ENCODE assay signal across 10 cellular contexts in genomic region chr10:114021135-114021534, GRCh38. TPM values are rescaled to one million over a fixed set of nuclear protein-coding genes. Genes with fewer than 3 reads are reported as not detected.
"Had no signal": no experiment of that assay in that cellular context is flagged by ENCODE, and none has a peak within 500 bp of the region (broad histone marks: within the 10 kb centered on the region; RNA-seq: fewer than 3 reads in every experiment).

No MANE protein-coding gene starts in this region.

- DNase-seq: activated CD4-positive, alpha-beta T cell treated with anti-CD3 and anti-CD28 coated beads, Interleukin-2, amount 50 U/mL, for 48 hours; activated naive CD4-positive, alpha-beta T cell treated with Interleukin-2 at 50 U/mL for 16 hours; aorta; nephron progenitor cell; T-helper 1 cell; transverse colon had no signal

- H3K27ac Mint-ChIP-seq: activated T-helper 17 cell treated with anti-CD3 and anti-CD28 coated beads, Interleukin-2, amount 50 U/mL, for 72 hours; stimulated activated effector memory CD8-positive, alpha-beta T cell treated with anti-CD3 and anti-CD28 coated beads, Interleukin-12 subunit alpha, Interleukin-12 subunit beta, amount 100 ng/mL, for 72 hours had no signal

- H3K27ac ChIP-seq: transverse colon, VCaP had no signal

- ATAC-seq: activated T-helper 17 cell treated with anti-CD3 and anti-CD28 coated beads, Interleukin-2, amount 50 U/mL, for 72 hours; esophagus mucosa; stimulated activated effector memory CD8-positive, alpha-beta T cell treated with anti-CD3 and anti-CD28 coated beads, Interleukin-12 subunit alpha, Interleukin-12 subunit beta, amount 100 ng/mL, for 72 hours had no signal

- H3K4me3 ChIP-seq: transverse colon had no signal

- H3K36me3 ChIP-seq: transverse colon had no signal

- H3K27me3 ChIP-seq: transverse colon had no signal

- H3K4me3 Mint-ChIP-seq: activated T-helper 17 cell treated with anti-CD3 and anti-CD28 coated beads, Interleukin-2, amount 50 U/mL, for 72 hours; nephron progenitor cell; stimulated activated effector memory CD8-positive, alpha-beta T cell treated with anti-CD3 and anti-CD28 coated beads, Interleukin-12 subunit alpha, Interleukin-12 subunit beta, amount 100 ng/mL, for 72 hours had no signal

- H3K9me3 Mint-ChIP-seq: activated T-helper 17 cell treated with anti-CD3 and anti-CD28 coated beads, Interleukin-2, amount 50 U/mL, for 72 hours; nephron progenitor cell; stimulated activated effector memory CD8-positive, alpha-beta T cell treated with anti-CD3 and anti-CD28 coated beads, Interleukin-12 subunit alpha, Interleukin-12 subunit beta, amount 100 ng/mL, for 72 hours had no signal

- H3K9me3 ChIP-seq: transverse colon had no signal

- H3K36me3 Mint-ChIP-seq: stimulated activated effector memory CD8-positive, alpha-beta T cell treated with anti-CD3 and anti-CD28 coated beads, Interleukin-12 subunit alpha, Interleukin-12 subunit beta, amount 100 ng/mL, for 72 hours had no signal

RNA-seq across cellular contexts. Expression of gene ADRB1, which starts 22.5 kb away (rescaled TPM):
- total RNA-seq: activated T-helper 17 cell treated with anti-CD3 and anti-CD28 coated beads, Interleukin-2, amount 50 U/mL, for 72 hours had no signal
- polyA plus RNA-seq: aorta had no signal
